In genomic region chr5:371811-372555, GRCh38 we compare ENCODE assay signal across 10 cellular contexts. TPM values are rescaled to one million over a fixed set of nuclear protein-coding genes. Genes with fewer than 3 reads are reported as not detected.
DNase-seq lines count a peak whose midpoint lies in the region; TF ChIP-seq lines count a peak whose summit lies in the region.
"Had no signal": no experiment of that assay in that cellular context is flagged by ENCODE, and none has a peak within 500 bp of the region (broad histone marks: within the 10 kb centered on the region; RNA-seq: fewer than 3 reads in every experiment).

No MANE protein-coding gene starts in this region.

- peaks cover 12 to 33% (median 15%) of the 10 kb centered on the region in 4 donors for H3K4me1 ChIP-seq in stomach

- TF ChIP-seq CTCF in choroid plexus epithelial cell (conservative IDR thresholded peaks at IDR 0.05; ENCODE audit: low read depth, low read length) = no peak
- no peak for TF ChIP-seq CTCF in stomach (IDR thresholded peaks at IDR 0.05)

- H3K27ac Mint-ChIP-seq in activated naive CD4-positive, alpha-beta T cell treated with anti-CD3 and anti-CD28 coated beads, Interleukin-2, amount 10 ng/mL, durations not matched to agents 7 days and 5 days = peak overlapping the region; percentile 78
- H3K27ac Mint-ChIP-seq: memory B cell had no signal

- H3K9me3 ChIP-seq in stomach = no peaks in the 10 kb centered on the region
- H3K9me3 ChIP-seq: uterus had no signal

- no peaks in the 10 kb centered on the region for H3K36me3 ChIP-seq in stomach
- H3K36me3 ChIP-seq: uterus had no signal

- no peaks in the 10 kb centered on the region for H3K9me3 Mint-ChIP-seq in activated naive CD4-positive, alpha-beta T cell treated with anti-CD3 and anti-CD28 coated beads, Interleukin-2, amount 10 ng/mL, durations not matched to agents 7 days and 5 days
- H3K9me3 Mint-ChIP-seq: memory B cell had no signal

- TF ChIP-seq EP300 in stomach (IDR thresholded peaks at IDR 0.05) = no peak

- intact Hi-C loops in stomach (cut with DNase I; ENCODE audit: low total_unique reads) = no loop called here

- H3K4me3 ChIP-seq in choroid plexus epithelial cell (ENCODE audit: low read depth, low read length) (no peak overlapping the region), stomach (no peak overlapping the region)
- H3K4me3 ChIP-seq: uterus had no signal

- CTCF ChIA-PET in activated naive CD4-positive, alpha-beta T cell treated with anti-CD3 and anti-CD28 coated beads, Interleukin-2, amount 10 ng/mL, durations not matched to agents 7 days and 5 days (lab: Charles Lee) = interaction anchor here (1.0 kb wide), 1 partner anchor 58 kb away, joined by 3 read pairs; no protein-coding TSS in a partner anchor

- no peaks in the 10 kb centered on the region for H3K27me3 Mint-ChIP-seq in activated naive CD4-positive, alpha-beta T cell treated with anti-CD3 and anti-CD28 coated beads, Interleukin-2, amount 10 ng/mL, durations not matched to agents 7 days and 5 days

- peaks cover 79% of the 10 kb centered on the region for H3K4me1 Mint-ChIP-seq in activated naive CD4-positive, alpha-beta T cell treated with anti-CD3 and anti-CD28 coated beads, Interleukin-2, amount 10 ng/mL, durations not matched to agents 7 days and 5 days

- DNase-seq in activated naive CD4-positive, alpha-beta T cell treated with anti-CD3 and anti-CD28 coated beads, Interleukin-2, amount 10 ng/mL, durations not matched to agents 7 days and 5 days = no peak
- DNase-seq in activated naive CD4-positive, alpha-beta T cell (lab: John Stamatoyannopoulos, UW) = no peak
- DNase-seq in NCI-H2171 (lab: John Stamatoyannopoulos, UW) (peak; percentile 63), choroid plexus epithelial cell (ENCODE audit: low read depth) (peak; percentile 28), stomach (peak; percentile 23), HPDE6-E6E7 (ENCODE audit: extremely low spot score) (no peak), NCI-H345 treated with DMSO at 0.1 percent for 48 hours (lab: John Stamatoyannopoulos, UW; ENCODE audit: unreplicated experiment) (no peak), NCI-H82 treated with DMSO at 0.1 percent for 48 hours (lab: John Stamatoyannopoulos, UW; ENCODE audit: unreplicated experiment) (no peak)

- peaks cover 23% of the 10 kb centered on the region for H3K36me3 Mint-ChIP-seq in activated naive CD4-positive, alpha-beta T cell treated with anti-CD3 and anti-CD28 coated beads, Interleukin-2, amount 10 ng/mL, durations not matched to agents 7 days and 5 days
- H3K36me3 Mint-ChIP-seq: memory B cell had no signal

- TF ChIP-seq POLR2A in stomach (IDR thresholded peaks at IDR 0.05) = no peak

- peaks cover 0 to 56% (median 23%) of the 10 kb centered on the region in 3 donors for H3K27me3 ChIP-seq in stomach
- H3K27me3 ChIP-seq: uterus had no signal

- peak overlapping the region; percentile 33 for H3K4me3 Mint-ChIP-seq in activated naive CD4-positive, alpha-beta T cell treated with anti-CD3 and anti-CD28 coated beads, Interleukin-2, amount 10 ng/mL, durations not matched to agents 7 days and 5 days
- H3K4me3 Mint-ChIP-seq: memory B cell had no signal

- H3K27ac ChIP-seq in stomach = peak overlapping the region in 1 of 5 donors; percentile 5
- H3K27ac ChIP-seq: uterus had no signal

- WGBS in stomach, 5 donors = 63 to 83% (median 71%) methylated on average over 9 to 12 of the region's 12 CpGs

RNA-seq across cellular contexts. Expression of gene AHRR, which starts 50.5 kb away (rescaled TPM):
- total RNA-seq in stomach = 10 to 100 TPM in 1 of 5 donors, 1 to 10 TPM in 2, under 1 TPM in 1, not detected in 1; 0.92 to 47.8 (median 1.3) TPM
- polyA plus RNA-seq in stomach = 1 to 10 TPM in 1 of 3 donors, under 1 TPM in 2; 0.63 to 1.1 (median 0.93) TPM

Comparison
In these comparisons a context has a peak if more than half of its experiments do, and no peak if none do; other contexts are left out.
1. DNase-seq: peak in NCI-H2171 (single experiment), choroid plexus epithelial cell (single experiment) and stomach (single experiment); none in activated naive CD4-positive, alpha-beta T cell treated with anti-CD3 and anti-CD28 coated beads, Interleukin-2, amount 10 ng/mL, durations not matched to agents 7 days and 5 days (single experiment), activated naive CD4-positive, alpha-beta T cell (0 of 4), HPDE6-E6E7 (single experiment), NCI-H345 treated with DMSO at 0.1 percent for 48 hours (single experiment) and NCI-H82 treated with DMSO at 0.1 percent for 48 hours (single experiment).